In the genomic region with DNA sequence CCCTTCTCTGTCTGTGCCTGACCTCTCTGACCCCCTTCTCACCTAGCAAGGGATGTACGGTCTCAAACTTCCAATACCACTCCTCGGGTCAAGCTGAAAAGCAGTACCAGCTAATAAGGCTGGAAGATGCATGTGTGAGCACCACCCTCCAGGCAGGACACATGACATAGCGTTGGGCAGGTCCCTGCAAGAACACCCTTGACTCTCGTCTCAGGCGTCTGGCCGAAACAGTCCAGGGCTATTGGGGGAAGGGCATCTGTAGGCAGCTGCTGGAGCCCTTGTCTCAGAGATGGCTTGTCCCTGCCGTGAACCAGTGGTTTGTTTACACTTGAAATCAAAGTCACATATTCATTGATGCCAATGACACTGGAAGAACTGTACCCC, we compare ENCODE assay signal across 2 cellular contexts.
TF ChIP-seq lines count a peak whose summit lies in the region.

No MANE protein-coding gene starts in this region.

TF ChIP-seq in liver, 16 proteins besides CTCF, POLR2A, EP300 and RAD21 (continued from another document):
- TF ChIP-seq, protein P1, sequence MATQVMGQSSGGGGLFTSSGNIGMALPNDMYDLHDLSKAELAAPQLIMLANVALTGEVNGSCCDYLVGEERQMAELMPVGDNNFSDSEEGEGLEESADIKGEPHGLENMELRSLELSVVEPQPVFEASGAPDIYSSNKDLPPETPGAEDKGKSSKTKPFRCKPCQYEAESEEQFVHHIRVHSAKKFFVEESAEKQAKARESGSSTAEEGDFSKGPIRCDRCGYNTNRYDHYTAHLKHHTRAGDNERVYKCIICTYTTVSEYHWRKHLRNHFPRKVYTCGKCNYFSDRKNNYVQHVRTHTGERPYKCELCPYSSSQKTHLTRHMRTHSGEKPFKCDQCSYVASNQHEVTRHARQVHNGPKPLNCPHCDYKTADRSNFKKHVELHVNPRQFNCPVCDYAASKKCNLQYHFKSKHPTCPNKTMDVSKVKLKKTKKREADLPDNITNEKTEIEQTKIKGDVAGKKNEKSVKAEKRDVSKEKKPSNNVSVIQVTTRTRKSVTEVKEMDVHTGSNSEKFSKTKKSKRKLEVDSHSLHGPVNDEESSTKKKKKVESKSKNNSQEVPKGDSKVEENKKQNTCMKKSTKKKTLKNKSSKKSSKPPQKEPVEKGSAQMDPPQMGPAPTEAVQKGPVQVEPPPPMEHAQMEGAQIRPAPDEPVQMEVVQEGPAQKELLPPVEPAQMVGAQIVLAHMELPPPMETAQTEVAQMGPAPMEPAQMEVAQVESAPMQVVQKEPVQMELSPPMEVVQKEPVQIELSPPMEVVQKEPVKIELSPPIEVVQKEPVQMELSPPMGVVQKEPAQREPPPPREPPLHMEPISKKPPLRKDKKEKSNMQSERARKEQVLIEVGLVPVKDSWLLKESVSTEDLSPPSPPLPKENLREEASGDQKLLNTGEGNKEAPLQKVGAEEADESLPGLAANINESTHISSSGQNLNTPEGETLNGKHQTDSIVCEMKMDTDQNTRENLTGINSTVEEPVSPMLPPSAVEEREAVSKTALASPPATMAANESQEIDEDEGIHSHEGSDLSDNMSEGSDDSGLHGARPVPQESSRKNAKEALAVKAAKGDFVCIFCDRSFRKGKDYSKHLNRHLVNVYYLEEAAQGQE (IDR thresholded peaks at IDR 0.05) = no peak
- TF ChIP-seq FOXA2 (IDR thresholded peaks at IDR 0.05) (no peak), YY1 (IDR thresholded peaks at IDR 0.05) (no peak), ZBTB33 (IDR thresholded peaks at IDR 0.05) (no peak), HNF4A (conservative IDR thresholded peaks at IDR 0.05) (no peak), NR2F2 (IDR thresholded peaks at IDR 0.05) (no peak), MAX (IDR thresholded peaks at IDR 0.05) (no peak), EGR1 (IDR thresholded peaks at IDR 0.05; ENCODE audit: low read depth in 2 of 2) (no peak), FOXA1 (IDR thresholded peaks at IDR 0.05) (no peak), GABPA (IDR thresholded peaks at IDR 0.05 in 1 of 2, conservative IDR thresholded peaks at IDR 0.05 in 1 of 2) (no peak), HNF4G (IDR thresholded peaks at IDR 0.05) (no peak), RXRA (IDR thresholded peaks at IDR 0.05) (no peak), JUND (IDR thresholded peaks at IDR 0.05) (no peak)
- TF ChIP-seq, protein P2, sequence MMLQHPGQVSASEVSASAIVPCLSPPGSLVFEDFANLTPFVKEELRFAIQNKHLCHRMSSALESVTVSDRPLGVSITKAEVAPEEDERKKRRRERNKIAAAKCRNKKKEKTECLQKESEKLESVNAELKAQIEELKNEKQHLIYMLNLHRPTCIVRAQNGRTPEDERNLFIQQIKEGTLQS (IDR thresholded peaks at IDR 0.05) = no peak

TF ChIP-seq in HepG2, 621 proteins besides CTCF, POLR2A, EP300 and RAD21 (continued from another document):
- TF ChIP-seq, protein P3, sequence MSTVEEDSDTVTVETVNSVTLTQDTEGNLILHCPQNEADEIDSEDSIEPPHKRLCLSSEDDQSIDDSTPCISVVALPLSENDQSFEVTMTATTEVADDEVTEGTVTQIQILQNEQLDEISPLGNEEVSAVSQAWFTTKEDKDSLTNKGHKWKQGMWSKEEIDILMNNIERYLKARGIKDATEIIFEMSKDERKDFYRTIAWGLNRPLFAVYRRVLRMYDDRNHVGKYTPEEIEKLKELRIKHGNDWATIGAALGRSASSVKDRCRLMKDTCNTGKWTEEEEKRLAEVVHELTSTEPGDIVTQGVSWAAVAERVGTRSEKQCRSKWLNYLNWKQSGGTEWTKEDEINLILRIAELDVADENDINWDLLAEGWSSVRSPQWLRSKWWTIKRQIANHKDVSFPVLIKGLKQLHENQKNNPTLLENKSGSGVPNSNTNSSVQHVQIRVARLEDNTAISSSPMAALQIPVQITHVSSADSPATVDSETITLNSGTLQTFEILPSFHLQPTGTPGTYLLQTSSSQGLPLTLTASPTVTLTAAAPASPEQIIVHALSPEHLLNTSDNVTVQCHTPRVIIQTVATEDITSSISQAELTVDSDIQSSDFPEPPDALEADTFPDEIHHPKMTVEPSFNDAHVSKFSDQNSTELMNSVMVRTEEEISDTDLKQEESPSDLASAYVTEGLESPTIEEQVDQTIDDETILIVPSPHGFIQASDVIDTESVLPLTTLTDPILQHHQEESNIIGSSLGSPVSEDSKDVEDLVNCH (CRISPR knock-in tag; IDR thresholded peaks at IDR 0.05) = no peak
- TF ChIP-seq NRL (CRISPR knock-in tag; IDR thresholded peaks at IDR 0.05; ENCODE audit: borderline replicate concordance) = no peak
- no peak for TF ChIP-seq RBM22 (optimal IDR thresholded peaks at IDR 0.05; ENCODE audit: low read length)
- no peak for TF ChIP-seq ZNF468 (CRISPR knock-in tag; IDR thresholded peaks at IDR 0.05)
- no peak for TF ChIP-seq ZNF577 (CRISPR knock-in tag; IDR thresholded peaks at IDR 0.05; ENCODE audit: borderline replicate concordance, low read depth)
- TF ChIP-seq KAT8 (CRISPR knock-in tag; IDR thresholded peaks at IDR 0.05) = no peak
- no peak for TF ChIP-seq SNRNP70 (IDR thresholded peaks at IDR 0.05; ENCODE audit: low read depth, low read length)
- no peak for TF ChIP-seq ZSCAN22 (CRISPR knock-in tag; IDR thresholded peaks at IDR 0.05)
- TF ChIP-seq MEIS1 (CRISPR knock-in tag; IDR thresholded peaks at IDR 0.05; ENCODE audit: borderline replicate concordance) = no peak
- TF ChIP-seq ZNF598 (CRISPR knock-in tag; IDR thresholded peaks at IDR 0.05; ENCODE audit: borderline replicate concordance) = no peak
- no peak for TF ChIP-seq KDM6A (CRISPR knock-in tag; IDR thresholded peaks at IDR 0.05; ENCODE audit: low read depth)
- TF ChIP-seq NFATC3 (CRISPR knock-in tag; IDR thresholded peaks at IDR 0.05) = no peak
- TF ChIP-seq THAP11 (CRISPR knock-in tag; IDR thresholded peaks at IDR 0.05) = no peak
- TF ChIP-seq, protein P4, sequence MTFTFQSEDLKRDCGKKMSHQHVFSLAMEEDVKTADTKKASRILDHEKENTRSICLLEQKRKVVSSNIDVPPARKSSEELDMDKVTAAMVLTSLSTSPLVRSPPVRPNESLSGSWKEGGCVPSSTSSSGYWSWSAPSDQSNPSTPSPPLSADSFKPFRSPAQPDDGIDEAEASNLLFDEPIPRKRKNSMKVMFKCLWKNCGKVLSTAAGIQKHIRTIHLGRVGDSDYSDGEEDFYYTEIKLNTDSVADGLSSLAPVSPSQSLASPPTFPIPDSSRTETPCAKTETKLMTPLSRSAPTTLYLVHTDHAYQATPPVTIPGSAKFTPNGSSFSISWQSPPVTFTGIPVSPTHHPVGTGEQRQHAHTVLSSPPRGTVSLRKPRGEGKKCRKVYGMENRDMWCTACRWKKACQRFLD (CRISPR knock-in tag; IDR thresholded peaks at IDR 0.05; ENCODE audit: borderline replicate concordance) = no peak
TF ChIP-seq in HepG2: peak in this region for 0.
